ENCODE assay signal across 8 cellular contexts in the genomic region with DNA sequence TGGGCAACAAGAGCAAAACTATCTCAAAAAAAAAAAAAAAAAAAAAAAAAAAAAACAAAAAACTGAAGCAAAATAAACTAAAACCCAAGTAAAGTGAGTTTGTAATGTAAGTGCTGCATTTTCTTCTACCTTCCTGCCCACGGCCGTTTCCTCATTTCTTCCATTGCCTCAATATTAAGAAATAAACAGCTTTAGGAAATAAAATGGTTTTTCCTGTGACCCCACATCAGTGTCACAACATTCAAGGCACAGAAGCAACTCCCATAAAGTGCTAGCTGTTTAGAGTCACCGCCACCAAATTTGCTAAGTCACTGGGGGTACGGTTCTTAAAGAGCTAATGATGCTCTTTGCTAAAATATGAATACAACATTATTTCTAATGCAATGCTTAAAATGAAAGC. TPM values are rescaled to one million over a fixed set of nuclear protein-coding genes. Genes with fewer than 3 reads are reported as not detected.
DNase-seq lines count a peak whose midpoint lies in the region; ATAC-seq, FAIRE-seq and TF ChIP-seq lines count a peak whose summit lies in the region.

No MANE protein-coding gene starts in this region.

- peaks cover 57% of the 10 kb centered on the region for H3K4me1 ChIP-seq in astrocyte (ENCODE audit: insufficient read depth, low read length)

- H3K27me3 ChIP-seq in CD4-positive, alpha-beta T cell (ENCODE audit: control insufficient read depth, insufficient read depth, low read length), result no peaks in the 10 kb centered on the region
- H3K27me3 ChIP-seq in astrocyte (ENCODE audit: insufficient read depth, low read length), result no peaks in the 10 kb centered on the region

- H3K27ac Mint-ChIP-seq in CD4-positive, alpha-beta T cell, result peak overlapping the region; percentile 96
- H3K27ac Mint-ChIP-seq in astrocyte (ENCODE audit: unreplicated experiment) (peak overlapping the region; percentile 99), naive B cell (peak overlapping the region; percentile 84 to 98 (median 97))

- POLR2A ChIA-PET in CD4-positive, alpha-beta T cell (lab: Charles Lee), result interaction anchor here (0.7 to 2.8 kb wide), 10 partner anchors 9 to 247 kb away, joined by 3 to 29 read pairs (median 4); a partner anchor contains a TSS

- intact Hi-C loops in CD4-positive, alpha-beta T cell (cut with DNase I, micrococcal nuclease), result loop anchor here (2.0 to 10.0 kb wide), 4 partner anchors 45 to 150 kb away; a partner anchor contains a TSS
- intact Hi-C loops in lower leg skin (cut with DNase I; ENCODE audit: low total_unique reads), result no loop called here

- no peak for FAIRE-seq in astrocyte (lab: Jason Lieb, UNC)

- peaks cover 64% of the 10 kb centered on the region for H4K20me1 ChIP-seq in astrocyte (ENCODE audit: insufficient read depth, low read length)

- H3K4me1 Mint-ChIP-seq in CD4-positive, alpha-beta T cell (ENCODE audit: low read depth), result peaks cover 80% of the 10 kb centered on the region
- H3K4me1 Mint-ChIP-seq in astrocyte (ENCODE audit: low read depth, unreplicated experiment), result peaks cover 47% of the 10 kb centered on the region
- peaks cover 62 to 74% (median 66%) of the 10 kb centered on the region in 3 donors for H3K4me1 Mint-ChIP-seq in naive B cell

- H3K36me3 Mint-ChIP-seq in CD4-positive, alpha-beta T cell (ENCODE audit: low read depth), result peaks cover 47% of the 10 kb centered on the region
- H3K36me3 Mint-ChIP-seq in astrocyte (ENCODE audit: low read depth, unreplicated experiment) (peaks cover 32% of the 10 kb centered on the region), naive B cell (peaks cover 0 to 16% of the 10 kb centered on the region in 2 donors)

- H3K4me2 ChIP-seq in astrocyte (ENCODE audit: low read length), result peak overlapping the region; percentile 90

- H3K27me3 Mint-ChIP-seq in CD4-positive, alpha-beta T cell, result no peaks in the 10 kb centered on the region
- no peaks in the 10 kb centered on the region for H3K27me3 Mint-ChIP-seq in astrocyte (ENCODE audit: low read depth, unreplicated experiment)
- no peaks in the 10 kb centered on the region for H3K27me3 Mint-ChIP-seq in naive B cell

- no peak overlapping the region for H2AFZ ChIP-seq in astrocyte (ENCODE audit: low read depth, low read length)

- H3K79me2 ChIP-seq in astrocyte (ENCODE audit: insufficient read depth, low read length), result peaks cover 82% of the 10 kb centered on the region

- H3K4me3 Mint-ChIP-seq in CD4-positive, alpha-beta T cell, result peak overlapping the region; percentile 97
- peak overlapping the region; percentile 100 for H3K4me3 Mint-ChIP-seq in astrocyte (ENCODE audit: unreplicated experiment)
- H3K4me3 Mint-ChIP-seq in naive B cell, result peak overlapping the region; percentile 72 to 99 (median 91)

- no peak for ATAC-seq in CD4-positive, alpha-beta T cell (ENCODE audit: poor library complexity)
- no peak for ATAC-seq in naive B cell (ENCODE audit: low read depth in 2 of 2)
- ATAC-seq in GM18519 (IDR thresholded peaks at IDR 0.05; ENCODE audit: low FRiP score, unreplicated experiment), result no peak

- 33 to 38% methylated on average over 4 of the region's 4 CpGs for WGBS in lower leg skin, 2 donors

- CTCF ChIA-PET in CD4-positive, alpha-beta T cell (lab: Charles Lee), result interaction anchor here (0.9 to 3.5 kb wide), 8 partner anchors 9 to 46 kb away, joined by 3 to 19 read pairs (median 6); a partner anchor contains a TSS

- no peak for TF ChIP-seq POLR2A in lower leg skin (IDR thresholded peaks at IDR 0.05)

- peaks cover 25% of the 10 kb centered on the region for H3K36me3 ChIP-seq in astrocyte (ENCODE audit: insufficient read depth, low read length)

- TF ChIP-seq CTCF in CD4-positive, alpha-beta T cell (IDR thresholded peaks at IDR 0.05), result no peak
- TF ChIP-seq CTCF in astrocyte (IDR thresholded peaks at IDR 0.05; ENCODE audit: insufficient read depth, low read depth, low read length) (no peak), lower leg skin (IDR thresholded peaks at IDR 0.05) (no peak)

- DNase-seq in CD4-positive, alpha-beta T cell, result no peak
- DNase-seq in MV-4-11 (lab: John Stamatoyannopoulos, UW), result peak; percentile 45
- DNase-seq in astrocyte (ENCODE audit: low read depth), result no peak
- no peak for DNase-seq in naive B cell
- DNase-seq in GM19240 (ENCODE audit: insufficient read length, low spot score), result no peak
- no peak for DNase-seq in lower leg skin (ENCODE audit: low spot score in 2 of 2)
- no peak for DNase-seq in HUDEP-2 (lab: John Stamatoyannopoulos, UW; ENCODE audit: unreplicated experiment in 76 of 76)

- H3K27ac ChIP-seq in CD4-positive, alpha-beta T cell (ENCODE audit: low read depth, low read length), result peak overlapping the region; percentile 92
- H3K27ac ChIP-seq in astrocyte (ENCODE audit: low read depth, low read length), result peak overlapping the region; percentile 87

- H3K9me3 Mint-ChIP-seq in CD4-positive, alpha-beta T cell, result no peaks in the 10 kb centered on the region
- H3K9me3 Mint-ChIP-seq in astrocyte (ENCODE audit: unreplicated experiment) (no peaks in the 10 kb centered on the region), naive B cell (no peaks in the 10 kb centered on the region)

- H3K4me3 ChIP-seq in astrocyte (ENCODE audit: insufficient read depth, low read depth, low read length) (peak overlapping the region; percentile 78), lower leg skin (ENCODE audit: low read depth, poor library complexity, severe bottlenecking) (no peak overlapping the region)

- no peaks in the 10 kb centered on the region for H3K9me3 ChIP-seq in CD4-positive, alpha-beta T cell (ENCODE audit: control insufficient read depth, low read length)
- no peaks in the 10 kb centered on the region for H3K9me3 ChIP-seq in astrocyte (ENCODE audit: insufficient read depth, low read depth, low read length)

- H3K9ac ChIP-seq in astrocyte (ENCODE audit: low read length), result peak overlapping the region; percentile 98

RNA-seq across cellular contexts. Expression of a gene that starts 3.3 kb away (rescaled TPM):
- total RNA-seq in CD4-positive, alpha-beta T cell, result 100 to 1,000 TPM; 202 to 203 TPM
- 2,189 and 2,288 TPM in 2 replicates for total RNA-seq in astrocyte
- polyA plus RNA-seq in naive B cell (ENCODE audit: low read depth in 6 of 6), result 100 to 1,000 TPM; 175 to 319 (median 227) TPM
- 100 to 1,000 TPM; 266 to 433 (median 367) TPM for total RNA-seq in lower leg skin

RNA-seq across cellular contexts. Expression of a gene that starts 30.1 kb away (rescaled TPM):
- total RNA-seq in CD4-positive, alpha-beta T cell, result not detected
- total RNA-seq in astrocyte, result 0.68 and 0.77 TPM in 2 replicates
- not detected for polyA plus RNA-seq in naive B cell (ENCODE audit: low read depth in 6 of 6)
- total RNA-seq in lower leg skin, result 1 to 10 TPM; 4.6 to 5.9 (median 5.1) TPM

RNA-seq across cellular contexts. Expression of a gene that starts 44.6 kb away (rescaled TPM):
- 100 to 1,000 TPM; 128 to 133 TPM for total RNA-seq in CD4-positive, alpha-beta T cell
- 49.9 and 62.7 TPM in 2 replicates for total RNA-seq in astrocyte
- 10 to 100 TPM; 22.5 to 55.4 (median 28.4) TPM for polyA plus RNA-seq in naive B cell (ENCODE audit: low read depth in 6 of 6)
- 10 to 100 TPM; 47.4 to 61.7 (median 54.8) TPM for total RNA-seq in lower leg skin
